10 cellular contexts compared by ENCODE assay signal in genomic region chr3:34016925-34017592, GRCh38.
A peak's percentile ranks its signal among the peaks of the same experiment; 100 is the strongest.
DNase-seq lines count a peak whose midpoint lies in the region; ATAC-seq and TF ChIP-seq lines count a peak whose summit lies in the region.
"Had no signal": no experiment of that assay in that cellular context is flagged by ENCODE, and none has a peak within 500 bp of the region (broad histone marks: within the 10 kb centered on the region; RNA-seq: fewer than 3 reads in every experiment).

No MANE protein-coding gene starts in this region.

- H3K27ac ChIP-seq in OCI-LY7 (ENCODE audit: low read depth, low read length, poor library complexity, severe bottlenecking): peak overlapping the region; percentile 97

- H3K36me3 ChIP-seq in OCI-LY7 (ENCODE audit: insufficient read depth, low read length): 0 out of 2 replicates have a peak, but pooled peaks cover 7% of the 10 kb centered on the region

- H4K20me1 ChIP-seq in OCI-LY7 (ENCODE audit: insufficient read depth, low read length): no peaks in the 10 kb centered on the region

- in situ Hi-C loops in ACHN (cut with HindIII; ENCODE audit: low pct_ligation_motif_present, low pct_unique_long_range_greater_than_20kb, low sequenced_read_pairs): no loop called here

- POLR2A ChIA-PET in activated CD4-positive, alpha-beta T cell treated with anti-CD3 and anti-CD28 coated beads, Interleukin-2, amount 10 ng/mL, durations not matched to agents 7 days and 5 days (lab: Charles Lee): no interaction called here
- POLR2A ChIA-PET in OCI-LY7 (lab: Charles Lee): interaction anchor here (0.5 to 2.6 kb wide), 8 partner anchors 9 to 330 kb away, joined by 3 to 9 read pairs (median 4); no protein-coding TSS in a partner anchor

- no peaks in the 10 kb centered on the region for H3K9me2 ChIP-seq in OCI-LY7 (ENCODE audit: insufficient read depth, low read length)

- peaks cover 67% of the 10 kb centered on the region for H3K4me1 ChIP-seq in OCI-LY7 (ENCODE audit: insufficient read depth, low read length, poor library complexity, severe bottlenecking)

- peak; percentile 63 for DNase-seq in activated CD4-positive, alpha-beta T cell treated with anti-CD3 and anti-CD28 coated beads, Interleukin-2, amount 10 ng/mL, durations not matched to agents 7 days and 5 days
- DNase-seq in activated CD4-positive, alpha-beta T cell treated with anti-CD3 and anti-CD28 coated beads, Interleukin-2, amount 50 U/mL, for 1 hour: no peak
- DNase-seq in OCI-LY7 (ENCODE audit: low spot score) (peak; percentile 84), naive B cell (no peak), NCI-H69 (lab: John Stamatoyannopoulos, UW) (no peak), ACHN (no peak)
- no peak for DNase-seq in activated CD4-positive, CD25-positive, alpha-beta regulatory T cell (lab: John Stamatoyannopoulos, UW)
- DNase-seq: dermis blood vessel endothelial cell, NCI-H510A had no signal

- BruUV-seq in OCI-LY7 (replicated peaks; lab: Mats Ljungman, UMichigan): no TSS peak

- H3K4me2 ChIP-seq in OCI-LY7 (ENCODE audit: low read length): peak overlapping the region; percentile 74

- H3K9me3 ChIP-seq in OCI-LY7 (ENCODE audit: low read length): peaks cover 9% of the 10 kb centered on the region; the same call in 1 of the 2 replicates

- peaks cover 4% of the 10 kb centered on the region for H3K27me3 Mint-ChIP-seq in activated CD4-positive, alpha-beta T cell treated with anti-CD3 and anti-CD28 coated beads, Interleukin-2, amount 10 ng/mL, durations not matched to agents 7 days and 5 days
- peaks cover 6 to 22% (median 12%) of the 10 kb centered on the region in 3 donors for H3K27me3 Mint-ChIP-seq in naive B cell

- H3K4me3 ChIP-seq in OCI-LY7 (ENCODE audit: low read depth, low read length, poor library complexity, severe bottlenecking): peak overlapping the region; percentile 29

- peaks cover 8% of the 10 kb centered on the region for H3K9me3 Mint-ChIP-seq in activated CD4-positive, alpha-beta T cell treated with anti-CD3 and anti-CD28 coated beads, Interleukin-2, amount 10 ng/mL, durations not matched to agents 7 days and 5 days
- H3K9me3 Mint-ChIP-seq in naive B cell: peaks cover 0 to 6% (median 0%) of the 10 kb centered on the region in 7 donors

- peak overlapping the region; percentile 84; the same call in 1 of the 2 replicates for H2AFZ ChIP-seq in OCI-LY7 (ENCODE audit: low read length)

- peak overlapping the region; percentile 40 for H3K4me3 Mint-ChIP-seq in activated CD4-positive, alpha-beta T cell treated with anti-CD3 and anti-CD28 coated beads, Interleukin-2, amount 10 ng/mL, durations not matched to agents 7 days and 5 days
- peak overlapping the region in 6 of 8 donors; percentile 6 to 61 (median 36) for H3K4me3 Mint-ChIP-seq in naive B cell

- intact Hi-C loops in OCI-LY7 (cut with micrococcal nuclease; ENCODE audit: unreplicated experiment): loop anchor here (10.0 kb wide), 2 partner anchors 132 to 1648 kb away; no protein-coding TSS in a partner anchor

- ATAC-seq in GM21825 (IDR thresholded peaks at IDR 0.05; ENCODE audit: unreplicated experiment): peak; percentile 57
- ATAC-seq in naive B cell (ENCODE audit: low read depth in 2 of 2): peak in 1 of 2 donors; percentile 22

- CTCF ChIA-PET in activated CD4-positive, alpha-beta T cell treated with anti-CD3 and anti-CD28 coated beads, Interleukin-2, amount 10 ng/mL, durations not matched to agents 7 days and 5 days (lab: Charles Lee): interaction anchor here (0.6 to 1.5 kb wide), 2 partner anchors 90 to 108 kb away, joined by 5 to 6 read pairs; no protein-coding TSS in a partner anchor
- CTCF ChIA-PET in OCI-LY7 (lab: Charles Lee; ENCODE audit: unreplicated experiment): no interaction called here

- TF ChIP-seq CTCF in OCI-LY7 (conservative IDR thresholded peaks at IDR 0.05; ENCODE audit: low read length): no peak

- H3K79me2 ChIP-seq in OCI-LY7 (ENCODE audit: insufficient read depth, low read depth, low read length): no peaks in the 10 kb centered on the region

- peaks cover 8% of the 10 kb centered on the region for H3K36me3 Mint-ChIP-seq in activated CD4-positive, alpha-beta T cell treated with anti-CD3 and anti-CD28 coated beads, Interleukin-2, amount 10 ng/mL, durations not matched to agents 7 days and 5 days (ENCODE audit: low read depth)
- peaks cover 0 to 6% of the 10 kb centered on the region in 2 donors for H3K36me3 Mint-ChIP-seq in naive B cell

- peaks cover 34% of the 10 kb centered on the region for H3K4me1 Mint-ChIP-seq in activated CD4-positive, alpha-beta T cell treated with anti-CD3 and anti-CD28 coated beads, Interleukin-2, amount 10 ng/mL, durations not matched to agents 7 days and 5 days
- H3K4me1 Mint-ChIP-seq in naive B cell: peaks cover 41 to 56% (median 41%) of the 10 kb centered on the region in 3 donors

- peak overlapping the region; percentile 92 for H3K27ac Mint-ChIP-seq in activated CD4-positive, alpha-beta T cell treated with anti-CD3 and anti-CD28 coated beads, Interleukin-2, amount 10 ng/mL, durations not matched to agents 7 days and 5 days
- peak overlapping the region in 1 of 6 donors; percentile 12 for H3K27ac Mint-ChIP-seq in naive B cell

Comparison
In these comparisons a context has a peak if more than half of its experiments do, and no peak if none do; other contexts are left out.
1. DNase-seq: peak in activated CD4-positive, alpha-beta T cell treated with anti-CD3 and anti-CD28 coated beads, Interleukin-2, amount 10 ng/mL, durations not matched to agents 7 days and 5 days (single experiment) and OCI-LY7 (single experiment); none in activated CD4-positive, alpha-beta T cell treated with anti-CD3 and anti-CD28 coated beads, Interleukin-2, amount 50 U/mL, for 1 hour (single experiment), naive B cell (single experiment), NCI-H69 (single experiment), ACHN (single experiment) and activated CD4-positive, CD25-positive, alpha-beta regulatory T cell (0 of 4).